In genomic region chr12:106357549-106358409, GRCh38 we compare ENCODE assay signal across 8 cellular contexts. TPM values are rescaled to one million over a fixed set of nuclear protein-coding genes. Genes with fewer than 3 reads are reported as not detected.
DNase-seq lines count a peak whose midpoint lies in the region; ATAC-seq and TF ChIP-seq lines count a peak whose summit lies in the region.

POLR3B (plus strand) TSS chr12:106357748; CDS start chr12:106357880, 132 bp downstream.

- POLR2A ChIA-PET in naive thymus-derived CD8-positive, alpha-beta T cell (lab: Charles Lee): interaction anchor here (1.0 to 2.9 kb wide), 10 partner anchors 10 to 1328 kb away, joined by 3 to 57 read pairs (median 6); partner anchors contain the start of genes APPL2, CRY1, PWP1 and TCP11L2

- DNase-seq in EH (ENCODE audit: low read depth) (peak; percentile 95), GM23248 (peak; percentile 99), Kasumi-1 (lab: John Stamatoyannopoulos, UW) (peak; percentile 93), RKO (ENCODE audit: low spot score) (peak; percentile 96), fibroblast of lung (ENCODE audit: low read depth in 2 of 2) (peak; percentile 95 to 97)
- peak; percentile 90 to 100 (median 96) for DNase-seq in naive thymus-derived CD8-positive, alpha-beta T cell
- peak; percentile 93 to 100 (median 96) for DNase-seq in stimulated activated naive CD4-positive, alpha-beta T cell (lab: John Stamatoyannopoulos, UW)

- H3K27me3 Mint-ChIP-seq in activated T-helper 17 cell treated with anti-CD3 and anti-CD28 coated beads, Interleukin-2, amount 50 U/mL, for 72 hours: no peaks in the 10 kb centered on the region
- H3K27me3 Mint-ChIP-seq in naive thymus-derived CD8-positive, alpha-beta T cell: peaks cover 0 to 3% (median 0%) of the 10 kb centered on the region in 5 donors

- H3K36me3 ChIP-seq in GM23248 (ENCODE audit: low read depth): no peaks in the 10 kb centered on the region
- H3K36me3 ChIP-seq in fibroblast of lung (ENCODE audit: control insufficient read depth, insufficient read depth, low read length): no peaks in the 10 kb centered on the region

- ATAC-seq in activated T-helper 17 cell treated with anti-CD3 and anti-CD28 coated beads, Interleukin-2, amount 50 U/mL, for 72 hours (replicated peaks): peak; percentile 92
- ATAC-seq in naive thymus-derived CD8-positive, alpha-beta T cell: peak; percentile 93 to 94

- H2AFZ ChIP-seq in GM23248 (peak within 1 kb of the TSS; percentile 90), fibroblast of lung (ENCODE audit: low read length) (peak within 1 kb of the TSS; percentile 99)

- peak within 1 kb of the TSS; percentile 97 for H3K27ac Mint-ChIP-seq in activated T-helper 17 cell treated with anti-CD3 and anti-CD28 coated beads, Interleukin-2, amount 50 U/mL, for 72 hours
- peak within 1 kb of the TSS; percentile 80 to 97 (median 93) for H3K27ac Mint-ChIP-seq in naive thymus-derived CD8-positive, alpha-beta T cell

- H4K20me1 ChIP-seq in GM23248 (ENCODE audit: insufficient read depth) (no peaks in the 10 kb centered on the region), fibroblast of lung (ENCODE audit: control insufficient read depth, extremely low read depth, insufficient read depth, low read length) (no peaks in the 10 kb centered on the region)

- peak within 1 kb of the TSS; percentile 85 for H3K9ac ChIP-seq in GM23248
- H3K9ac ChIP-seq in fibroblast of lung (ENCODE audit: insufficient read depth, low read length): peak within 1 kb of the TSS; percentile 83

- H3K9me2 ChIP-seq in GM23248 (ENCODE audit: insufficient read depth): no peaks in the 10 kb centered on the region

- H3K27ac ChIP-seq in GM23248 (peak within 1 kb of the TSS; percentile 94), fibroblast of lung (ENCODE audit: insufficient read depth, low read length) (peak within 1 kb of the TSS; percentile 91)

- H3K27me3 ChIP-seq in GM23248 (replicated peaks; ENCODE audit: insufficient read depth): no peaks in the 10 kb centered on the region
- no peaks in the 10 kb centered on the region for H3K27me3 ChIP-seq in fibroblast of lung (ENCODE audit: control insufficient read depth, insufficient read depth, low read length)

- no peaks in the 10 kb centered on the region for H3K9me3 Mint-ChIP-seq in activated T-helper 17 cell treated with anti-CD3 and anti-CD28 coated beads, Interleukin-2, amount 50 U/mL, for 72 hours
- H3K9me3 Mint-ChIP-seq in naive thymus-derived CD8-positive, alpha-beta T cell: no peaks in the 10 kb centered on the region

- H3K36me3 Mint-ChIP-seq in activated T-helper 17 cell treated with anti-CD3 and anti-CD28 coated beads, Interleukin-2, amount 50 U/mL, for 72 hours (ENCODE audit: low read depth): peaks cover 11% of the 10 kb centered on the region
- H3K36me3 Mint-ChIP-seq in naive thymus-derived CD8-positive, alpha-beta T cell: no peaks in the 10 kb centered on the region

- H3K4me3 Mint-ChIP-seq in activated T-helper 17 cell treated with anti-CD3 and anti-CD28 coated beads, Interleukin-2, amount 50 U/mL, for 72 hours: peak within 1 kb of the TSS; percentile 86
- peak within 1 kb of the TSS; percentile 82 to 97 (median 93) for H3K4me3 Mint-ChIP-seq in naive thymus-derived CD8-positive, alpha-beta T cell

- 1% methylated on average over 57 to 59 of the region's 63 CpGs for WGBS in GM23248 (ENCODE audit: low coverage in 1 of 2, low lambda C conversion rate in 2 of 2, missing lambda C conversion rate in 2 of 2), 2 experiments

- H3K79me2 ChIP-seq in GM23248 (ENCODE audit: insufficient read depth) (peaks cover 42% of the 10 kb centered on the region), fibroblast of lung (ENCODE audit: control insufficient read depth, insufficient read depth, low read length) (peaks cover 22% of the 10 kb centered on the region)

- peaks cover 23% of the 10 kb centered on the region for H3F3A ChIP-seq in GM23248 (ENCODE audit: insufficient read depth)

- H3K9me3 ChIP-seq in GM23248 (ENCODE audit: low read depth) (no peaks in the 10 kb centered on the region), fibroblast of lung (ENCODE audit: control insufficient read depth, insufficient read depth, low read depth, low read length) (no peaks in the 10 kb centered on the region)

- H3K4me3 ChIP-seq in GM23248: peak within 1 kb of the TSS; percentile 82
- peak within 1 kb of the TSS; percentile 79 to 97 (median 92) for H3K4me3 ChIP-seq in fibroblast of lung (replicated peaks in 1 of 4; ENCODE audit: control extremely low read depth in 1 of 4, insufficient read depth in 1 of 4, low read depth in 3 of 4, low read length in 4 of 4)

- peak; percentile 87 to 93 for TF ChIP-seq CTCF in fibroblast of lung (conservative IDR thresholded peaks at IDR 0.05 in 1 of 2, IDR thresholded peaks at IDR 0.05 in 1 of 2; ENCODE audit: low read depth in 1 of 2, low read length in 2 of 2)

- in situ Hi-C loops in GM23248 (cut with MboI): no loop called here

- peaks cover 13% of the 10 kb centered on the region for H3K4me1 Mint-ChIP-seq in activated T-helper 17 cell treated with anti-CD3 and anti-CD28 coated beads, Interleukin-2, amount 50 U/mL, for 72 hours
- H3K4me1 Mint-ChIP-seq in naive thymus-derived CD8-positive, alpha-beta T cell: peaks cover 10 to 20% (median 19%) of the 10 kb centered on the region in 4 donors

- H3K4me2 ChIP-seq in GM23248 (ENCODE audit: unreplicated experiment) (peak within 1 kb of the TSS; percentile 98), fibroblast of lung (ENCODE audit: extremely low read depth, insufficient read depth, low read length) (peak within 1 kb of the TSS; percentile 91)

- H3K4me1 ChIP-seq in GM23248 (ENCODE audit: insufficient read depth) (peaks cover 7% of the 10 kb centered on the region; the same call in 1 of the 2 replicates), fibroblast of lung (ENCODE audit: control insufficient read depth, extremely low read depth, insufficient read depth, low read length) (peaks cover 5% of the 10 kb centered on the region)

RNA-seq across cellular contexts. Expression of gene POLR3B, which starts in this region (rescaled TPM):
- 12.9 and 13.7 TPM in 2 replicates for total RNA-seq in GM23248 (2014; rRNA removed; shearing (Covaris generic))
- polyA plus RNA-seq in GM23248 (2016; fragmentation: Nextera tagmentation; extraction: Ambion mirVana) (7.6 and 8.3 TPM in 2 replicates), fibroblast of lung (13.6 and 14.1 TPM in 2 replicates)
- total RNA-seq in activated T-helper 17 cell treated with anti-CD3 and anti-CD28 coated beads, Interleukin-2, amount 50 U/mL, for 72 hours: 1 to 10 TPM; 3.0 to 8.7 TPM
- total RNA-seq in fibroblast of lung: 9.0 and 9.9 TPM in 2 replicates
- polyA plus RNA-seq in fibroblast of lung (2012): 10.4 TPM in 2 replicates
- polyA minus RNA-seq in fibroblast of lung (ENCODE audit: low replicate concordance): 2.9 and 7.8 TPM in 2 replicates
- 1 to 10 TPM; 8.1 to 9.1 TPM for total RNA-seq in naive thymus-derived CD8-positive, alpha-beta T cell
- polyA plus RNA-seq in naive thymus-derived CD8-positive, alpha-beta T cell: 1 to 10 TPM; 3.1 to 6.2 (median 4.2) TPM

Comparison
In these comparisons a context has a peak if more than half of its experiments do, and no peak if none do; other contexts are left out.
1. Peak in every context shown above with its lines: DNase-seq, ATAC-seq, H3K4me3 ChIP-seq and H3K27ac ChIP-seq.